In the genomic region with DNA sequence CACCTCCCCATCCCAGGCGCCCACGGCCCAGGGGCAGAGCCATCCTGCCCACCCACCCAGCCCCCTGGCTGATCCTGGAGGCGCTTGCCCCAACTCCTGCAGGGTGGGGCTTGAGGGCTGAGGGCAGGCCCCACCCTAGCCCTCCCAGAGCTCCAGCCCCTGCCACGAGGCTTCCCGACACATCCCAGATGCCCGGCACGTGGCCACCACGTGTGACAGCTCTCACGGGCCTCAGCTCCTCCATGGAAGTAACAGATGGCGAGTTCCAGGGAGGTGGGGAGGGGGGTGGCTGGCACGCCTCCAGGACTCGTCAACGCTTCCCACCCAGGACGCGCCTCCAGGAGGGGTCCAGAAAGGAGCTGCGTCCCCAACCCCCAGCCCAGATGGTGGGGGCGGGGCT, we compare ENCODE assay signal across 9 cellular contexts. TPM values are rescaled to one million over a fixed set of nuclear protein-coding genes. Genes with fewer than 3 reads are reported as not detected.
DNase-seq lines count a peak whose midpoint lies in the region; ATAC-seq and TF ChIP-seq lines count a peak whose summit lies in the region.
"Had no signal": no experiment of that assay in that cellular context is flagged by ENCODE, and none has a peak within 500 bp of the region (broad histone marks: within the 10 kb centered on the region; RNA-seq: fewer than 3 reads in every experiment).

No MANE protein-coding gene starts in this region.

- no peak for TF ChIP-seq CTCF in SK-N-SH (IDR thresholded peaks at IDR 0.05)
- TF ChIP-seq CTCF in right atrium auricular region (IDR thresholded peaks at IDR 0.05), result no peak
- no peak for TF ChIP-seq CTCF in transverse colon (IDR thresholded peaks at IDR 0.05)

- no peaks in the 10 kb centered on the region for H3K27me3 ChIP-seq in SK-N-SH (ENCODE audit: insufficient read depth)
- H3K27me3 ChIP-seq in right atrium auricular region, result no peaks in the 10 kb centered on the region
- no peaks in the 10 kb centered on the region for H3K27me3 ChIP-seq in transverse colon
- no peaks in the 10 kb centered on the region for H3K27me3 ChIP-seq in mesenchymal stem cell (ENCODE audit: control insufficient read depth in 1 of 2, insufficient read depth in 1 of 2, low read length in 2 of 2)

- POLR2A ChIA-PET in SK-N-SH (lab: Yijun Ruan, JAX), result no interaction called here

- no peak overlapping the region for H2BK12ac ChIP-seq in mesenchymal stem cell (ENCODE audit: low read length in 2 of 2)

- ATAC-seq in SK-N-SH treated with all-trans-retinoic acid at 6 μM for 48 hours, result no peak
- no peak for ATAC-seq in HG02642 (IDR thresholded peaks at IDR 0.05; ENCODE audit: poor library complexity, unreplicated experiment)
- ATAC-seq in GM21360 (IDR thresholded peaks at IDR 0.05; ENCODE audit: unreplicated experiment), result no peak

- H3K14ac ChIP-seq in mesenchymal stem cell (ENCODE audit: low read length in 2 of 2), result no peak overlapping the region

- peaks cover 9% of the 10 kb centered on the region for H3K79me1 ChIP-seq in mesenchymal stem cell (replicated peaks; ENCODE audit: low read length, poor library complexity, severe bottlenecking)

- H4K91ac ChIP-seq in mesenchymal stem cell (ENCODE audit: low read length), result no peak overlapping the region

- H2BK120ac ChIP-seq in mesenchymal stem cell (ENCODE audit: low read depth, low read length), result no peak overlapping the region

- WGBS in SK-N-SH (ENCODE audit: low lambda C conversion rate), result 72% methylated on average over 12 of the region's 17 CpGs
- WGBS in transverse colon (ENCODE audit: low coverage in 1 of 2), 2 donors, result 40 to 48% methylated on average over 1 to 14 of the region's 17 CpGs
- WGBS in mesenchymal stem cell, result 84% methylated on average over 17 of the region's 17 CpGs

- intact Hi-C loops in transverse colon (cut with DNase I; ENCODE audit: low total_unique reads), result no loop called here

- TF ChIP-seq RAD21 in SK-N-SH (IDR thresholded peaks at IDR 0.05; ENCODE audit: low read length), result no peak

- H3F3A ChIP-seq in SK-N-SH (replicated peaks; ENCODE audit: insufficient read depth), result no peaks in the 10 kb centered on the region

- H3K9me3 ChIP-seq in SK-N-SH (no peaks in the 10 kb centered on the region), right atrium auricular region (no peaks in the 10 kb centered on the region), transverse colon (no peaks in the 10 kb centered on the region), mesenchymal stem cell (ENCODE audit: control insufficient read depth, low read length) (no peaks in the 10 kb centered on the region)

- CTCF ChIA-PET in SK-N-SH (lab: Yijun Ruan, JAX), result interaction anchor here (0.9 to 1.2 kb wide), 2 partner anchors 11 to 71 kb away, joined by 3 read pairs; no protein-coding TSS in a partner anchor

- no peak for TF ChIP-seq POLR2A in transverse colon (IDR thresholded peaks at IDR 0.05)

- no peak overlapping the region for H2AK5ac ChIP-seq in mesenchymal stem cell (ENCODE audit: low read length, severe bottlenecking)

- no peak for TF ChIP-seq EP300 in SK-N-SH (IDR thresholded peaks at IDR 0.05; ENCODE audit: borderline replicate concordance in 1 of 2, low read depth in 1 of 2, low read length in 1 of 2)
- no peak for TF ChIP-seq EP300 in transverse colon (IDR thresholded peaks at IDR 0.05; ENCODE audit: low read depth)

- H3K4ac ChIP-seq in mesenchymal stem cell (ENCODE audit: low read depth in 1 of 2, low read length in 2 of 2), result no peak overlapping the region

- H3K4me1 ChIP-seq in SK-N-SH (ENCODE audit: control insufficient read depth in 1 of 2, insufficient read depth in 2 of 2, low read depth in 1 of 2, low read length in 1 of 2), result peaks cover 0 to 10% of the 10 kb centered on the region in 2 experiments; a peak in 1 of 4 replicates
- peaks cover 0 to 33% of the 10 kb centered on the region in 2 donors for H3K4me1 ChIP-seq in right atrium auricular region
- H3K4me1 ChIP-seq in transverse colon, result peaks cover 15 to 33% (median 25%) of the 10 kb centered on the region in 4 donors
- H3K4me1 ChIP-seq in mesenchymal stem cell (ENCODE audit: control insufficient read depth, insufficient read depth, low read depth, low read length), result peaks cover 37% of the 10 kb centered on the region
- H3K4me1 ChIP-seq: parathyroid adenoma had no signal

- no peak overlapping the region for H3K18ac ChIP-seq in mesenchymal stem cell (ENCODE audit: low read depth in 1 of 2, low read length in 2 of 2)

- H3K9me2 ChIP-seq in SK-N-SH, result no peaks in the 10 kb centered on the region

- no peak overlapping the region for H2AFZ ChIP-seq in SK-N-SH (ENCODE audit: low read depth)
- no peak overlapping the region for H2AFZ ChIP-seq in mesenchymal stem cell (ENCODE audit: low read depth, low read length)
- H2AFZ ChIP-seq: parathyroid adenoma had no signal

- peak; percentile 77 for DNase-seq in SK-N-SH
- peak; percentile 54 for DNase-seq in SK-N-DZ (ENCODE audit: low spot score)
- no peak for DNase-seq in right atrium auricular region (ENCODE audit: low spot score)
- peak; percentile 42 for DNase-seq in transverse colon
- no peak for DNase-seq in mesenchymal stem cell

- H4K8ac ChIP-seq in mesenchymal stem cell (ENCODE audit: low read length), result no peak overlapping the region

- in situ Hi-C loops in transverse colon (cut with MboI; ENCODE audit: low pct_ligation_motif_present in 1 of 4, low pct_unique_long_range_greater_than_20kb in 1 of 4, low sequenced_read_pairs in 3 of 4), result no loop called here

- no peak overlapping the region for H3K23ac ChIP-seq in mesenchymal stem cell (ENCODE audit: low read length in 2 of 2)

- H4K20me1 ChIP-seq in SK-N-SH (ENCODE audit: insufficient read depth), result no peaks in the 10 kb centered on the region

- H3K27ac ChIP-seq in SK-N-SH (ENCODE audit: low read depth in 2 of 2, low read length in 1 of 2) (no peak overlapping the region; a peak in 1 of 4 replicates), right atrium auricular region (peak overlapping the region; percentile 56 to 59), transverse colon (peak overlapping the region; percentile 71 to 76 (median 72)), mesenchymal stem cell (ENCODE audit: low read length, poor library complexity, severe bottlenecking) (no peak overlapping the region)
- H3K27ac ChIP-seq: parathyroid adenoma had no signal

- H3K4me2 ChIP-seq in SK-N-SH, result no peak overlapping the region
- H3K4me2 ChIP-seq in mesenchymal stem cell (ENCODE audit: low read length, poor library complexity, severe bottlenecking), result no peak overlapping the region

- no peak overlapping the region for H3K4me3 ChIP-seq in SK-N-SH (ENCODE audit: low read depth in 2 of 2, low read length in 1 of 2)
- H3K4me3 ChIP-seq in right atrium auricular region, result no peak overlapping the region
- H3K4me3 ChIP-seq in transverse colon, result no peak overlapping the region
- no peak overlapping the region for H3K4me3 ChIP-seq in mesenchymal stem cell (ENCODE audit: insufficient read depth in 1 of 2, low read depth in 1 of 2, low read length in 2 of 2)

- H2BK5ac ChIP-seq in mesenchymal stem cell (ENCODE audit: low read depth, low read length, poor library complexity, severe bottlenecking), result no peak overlapping the region

- H3K36me3 ChIP-seq in SK-N-SH (replicated peaks in 1 of 2; ENCODE audit: control insufficient read depth in 1 of 2, insufficient read depth in 2 of 2, low read length in 1 of 2), result no peaks in the 10 kb centered on the region
- peaks cover 40% of the 10 kb centered on the region for H3K36me3 ChIP-seq in right atrium auricular region
- no peaks in the 10 kb centered on the region for H3K36me3 ChIP-seq in transverse colon
- H3K36me3 ChIP-seq in mesenchymal stem cell (ENCODE audit: control insufficient read depth in 1 of 2, insufficient read depth in 2 of 2, low read depth in 1 of 2, low read length in 2 of 2), result peaks cover 91 to 93% of the 10 kb centered on the region in 2 experiments

- no peak overlapping the region for H3K9ac ChIP-seq in SK-N-SH
- H3K9ac ChIP-seq in mesenchymal stem cell (ENCODE audit: low read length), result no peak overlapping the region
- H3K9ac ChIP-seq: parathyroid adenoma had no signal

- no peak overlapping the region for H2BK15ac ChIP-seq in mesenchymal stem cell (ENCODE audit: low read depth, poor library complexity, severe bottlenecking)

- no peaks in the 10 kb centered on the region for H3K79me2 ChIP-seq in SK-N-SH (ENCODE audit: insufficient read depth)
- H3K79me2 ChIP-seq: parathyroid adenoma had no signal

TF ChIP-seq in SK-N-SH, 30 proteins besides CTCF, POLR2A, EP300 and RAD21 (continues in another document):
- TF ChIP-seq, protein P1, sequence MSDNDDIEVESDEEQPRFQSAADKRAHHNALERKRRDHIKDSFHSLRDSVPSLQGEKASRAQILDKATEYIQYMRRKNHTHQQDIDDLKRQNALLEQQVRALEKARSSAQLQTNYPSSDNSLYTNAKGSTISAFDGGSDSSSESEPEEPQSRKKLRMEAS (IDR thresholded peaks at IDR 0.05; ENCODE audit: low read depth), result no peak

TF ChIP-seq in SK-N-SH treated with all-trans-retinoic acid at 6 μM for 48 hours, 23 proteins besides CTCF, POLR2A, EP300 and RAD21 (continues in another document):
- no peak for TF ChIP-seq ISL1 (CRISPR knock-in tag; IDR thresholded peaks at IDR 0.05)
- TF ChIP-seq ESRRG (CRISPR knock-in tag; IDR thresholded peaks at IDR 0.05), result no peak
- no peak for TF ChIP-seq ZNF70 (CRISPR knock-in tag; IDR thresholded peaks at IDR 0.05)

RNA-seq across cellular contexts. Expression of gene PLXND1, which starts 29.1 kb away (rescaled TPM):
- 43.0 and 53.5 TPM in 2 replicates for polyA plus RNA-seq in SK-N-SH (2012; rRNA removed)
- 26.5 and 37.7 TPM in 2 replicates for polyA plus RNA-seq in SK-N-SH (2012; cell fraction: cytosol; rRNA removed)
- polyA plus RNA-seq in SK-N-SH (2012; cell fraction: nucleus; rRNA removed), result 122 and 155 TPM in 2 replicates
- 31.9 and 32.6 TPM in 2 replicates for polyA plus RNA-seq in SK-N-DZ (2014; cell fraction: cytosol; rRNA removed)
- polyA plus RNA-seq in SK-N-DZ (2014; cell fraction: nucleus; rRNA removed), result 44.3 and 89.8 TPM in 2 replicates
- total RNA-seq in right atrium auricular region (10 to 100 TPM; 44.5 to 93.1 TPM), transverse colon (10 to 100 TPM; 26.4 to 71.8 (median 35.8) TPM)
- polyA plus RNA-seq in mesenchymal stem cell (2013, experiment 1 of 2), result 288 TPM
- polyA plus RNA-seq in mesenchymal stem cell (2013, experiment 2 of 2), result 288 TPM

RNA-seq across cellular contexts. Expression of gene H1-8, which starts 34.4 kb away (rescaled TPM):
- polyA plus RNA-seq in SK-N-SH (2012; rRNA removed), result not detected in 2 replicates
- polyA plus RNA-seq in SK-N-SH (2012; cell fraction: cytosol; rRNA removed), result not detected in 2 replicates
- polyA plus RNA-seq in SK-N-SH (2012; cell fraction: nucleus; rRNA removed), result not detected in 2 replicates
- not detected in 2 replicates for polyA plus RNA-seq in SK-N-DZ (2014; cell fraction: cytosol; rRNA removed)
- polyA plus RNA-seq in SK-N-DZ (2014; cell fraction: nucleus; rRNA removed), result not detected in 2 replicates
- total RNA-seq in right atrium auricular region (not detected), transverse colon (not detected)
- polyA plus RNA-seq in mesenchymal stem cell (2013, experiment 1 of 2), result not detected
- polyA plus RNA-seq in mesenchymal stem cell (2013, experiment 2 of 2), result not detected

RNA-seq across cellular contexts. Expression of gene RHO, which starts 48.9 kb away (rescaled TPM):
- polyA plus RNA-seq in SK-N-SH (2012; rRNA removed), result not detected in 2 replicates
- not detected in 2 replicates for polyA plus RNA-seq in SK-N-SH (2012; cell fraction: cytosol; rRNA removed)
- polyA plus RNA-seq in SK-N-SH (2012; cell fraction: nucleus; rRNA removed), result not detected in 2 replicates
- not detected in 2 replicates for polyA plus RNA-seq in SK-N-DZ (2014; cell fraction: cytosol; rRNA removed)
- polyA plus RNA-seq in SK-N-DZ (2014; cell fraction: nucleus; rRNA removed), result not detected in 2 replicates
- not detected for total RNA-seq in right atrium auricular region
- total RNA-seq in transverse colon, result not detected
- not detected for polyA plus RNA-seq in mesenchymal stem cell (2013, experiment 1 of 2)
- not detected for polyA plus RNA-seq in mesenchymal stem cell (2013, experiment 2 of 2)

Comparison
In these comparisons a context has a peak if more than half of its experiments do, and no peak if none do; other contexts are left out.
1. DNase-seq: peak in SK-N-SH (single experiment), SK-N-DZ (single experiment) and transverse colon (single experiment); none in right atrium auricular region (single experiment) and mesenchymal stem cell (single experiment).
2. H3K27ac ChIP-seq: peak in right atrium auricular region (2 of 2) and transverse colon (4 of 4); none in SK-N-SH (0 of 2) and mesenchymal stem cell (single experiment).